In genomic region chrX:4547218-4547836, GRCh38 we compare ENCODE assay signal across 8 cellular contexts.
DNase-seq lines count a peak whose midpoint lies in the region; ATAC-seq and TF ChIP-seq lines count a peak whose summit lies in the region.

No MANE protein-coding gene starts in this region.

- no peaks in the 10 kb centered on the region for H3K4me1 Mint-ChIP-seq in CD8-positive, alpha-beta T cell (ENCODE audit: low read depth)
- H3K4me1 Mint-ChIP-seq in activated CD4-positive, alpha-beta T cell treated with anti-CD3 and anti-CD28 coated beads, Interleukin-2, amount 10 ng/mL, durations not matched to agents 24 days and 14 days: no peaks in the 10 kb centered on the region

- H3K36me3 Mint-ChIP-seq in CD8-positive, alpha-beta T cell: no peaks in the 10 kb centered on the region
- H3K36me3 Mint-ChIP-seq in activated CD4-positive, alpha-beta T cell treated with anti-CD3 and anti-CD28 coated beads, Interleukin-2, amount 10 ng/mL, durations not matched to agents 24 days and 14 days (ENCODE audit: low read depth): no peaks in the 10 kb centered on the region

- peak in 6 of 7 experiments; percentile 0 to 60 (median 24) for DNase-seq in CD8-positive, alpha-beta T cell
- DNase-seq in M059J (ENCODE audit: low read depth) (peak; percentile 40), epidermal melanocyte (ENCODE audit: insufficient read length, low spot score) (peak; percentile 14), myocyte (ENCODE audit: low read depth) (peak; percentile 41), transverse colon (peak; percentile 32)
- peak; percentile 71 for DNase-seq in activated CD4-positive, alpha-beta T cell treated with anti-CD3 and anti-CD28 coated beads, Interleukin-2, amount 10 ng/mL, durations not matched to agents 24 days and 14 days

- H3K4me3 Mint-ChIP-seq in CD8-positive, alpha-beta T cell: no peak overlapping the region
- H3K4me3 Mint-ChIP-seq in activated CD4-positive, alpha-beta T cell treated with anti-CD3 and anti-CD28 coated beads, Interleukin-2, amount 10 ng/mL, durations not matched to agents 24 days and 14 days: no peak overlapping the region

- TF ChIP-seq POLR2A in transverse colon (IDR thresholded peaks at IDR 0.05): no peak

- intact Hi-C loops in CD8-positive, alpha-beta T cell (cut with DNase I, micrococcal nuclease): no loop called here
- intact Hi-C loops in activated CD4-positive, alpha-beta T cell treated with anti-CD3 and anti-CD28 coated beads, Interleukin-2, amount 10 ng/mL, durations not matched to agents 24 days and 14 days (cut with micrococcal nuclease): loop anchor here (5.0 kb wide), 1 partner anchor 565 kb away; no protein-coding TSS in a partner anchor
- intact Hi-C loops in transverse colon (cut with DNase I; ENCODE audit: low total_unique reads): loop anchor here (10.0 kb wide), 1 partner anchor 567 kb away; no protein-coding TSS in a partner anchor

- no peaks in the 10 kb centered on the region for H3K27me3 Mint-ChIP-seq in CD8-positive, alpha-beta T cell (ENCODE audit: low read depth)
- no peaks in the 10 kb centered on the region for H3K27me3 Mint-ChIP-seq in activated CD4-positive, alpha-beta T cell treated with anti-CD3 and anti-CD28 coated beads, Interleukin-2, amount 10 ng/mL, durations not matched to agents 24 days and 14 days

- in situ Hi-C loops in transverse colon (cut with MboI; ENCODE audit: low pct_ligation_motif_present in 1 of 4, low pct_unique_long_range_greater_than_20kb in 1 of 4, low sequenced_read_pairs in 3 of 4): no loop called here

- H3K27ac ChIP-seq in CD8-positive, alpha-beta T cell (ENCODE audit: low read depth, low read length): no peak overlapping the region
- no peak overlapping the region for H3K27ac ChIP-seq in transverse colon

- no peaks in the 10 kb centered on the region for H3K9me3 Mint-ChIP-seq in CD8-positive, alpha-beta T cell
- H3K9me3 Mint-ChIP-seq in activated CD4-positive, alpha-beta T cell treated with anti-CD3 and anti-CD28 coated beads, Interleukin-2, amount 10 ng/mL, durations not matched to agents 24 days and 14 days: no peaks in the 10 kb centered on the region

- no peak for ATAC-seq in CD8-positive, alpha-beta T cell
- ATAC-seq in GM18907 (IDR thresholded peaks at IDR 0.05; ENCODE audit: unreplicated experiment) (peak; percentile 73), GM21367 (IDR thresholded peaks at IDR 0.05; ENCODE audit: unreplicated experiment) (no peak)

- no peak overlapping the region for H3K27ac Mint-ChIP-seq in CD8-positive, alpha-beta T cell
- H3K27ac Mint-ChIP-seq in activated CD4-positive, alpha-beta T cell treated with anti-CD3 and anti-CD28 coated beads, Interleukin-2, amount 10 ng/mL, durations not matched to agents 24 days and 14 days: no peak overlapping the region

- TF ChIP-seq EP300 in transverse colon (IDR thresholded peaks at IDR 0.05; ENCODE audit: low read depth): no peak

- no peaks in the 10 kb centered on the region for H3K4me1 ChIP-seq in CD8-positive, alpha-beta T cell (ENCODE audit: insufficient read depth, low read length)
- no peaks in the 10 kb centered on the region for H3K4me1 ChIP-seq in transverse colon

- H3K9me3 ChIP-seq in CD8-positive, alpha-beta T cell (ENCODE audit: low read length): no peaks in the 10 kb centered on the region
- H3K9me3 ChIP-seq in transverse colon: no peaks in the 10 kb centered on the region

- peak; percentile 59 for TF ChIP-seq CTCF in CD8-positive, alpha-beta T cell (IDR thresholded peaks at IDR 0.05)
- TF ChIP-seq CTCF in transverse colon (IDR thresholded peaks at IDR 0.05): peak; percentile 57 to 89 (median 71)

- H3K4me3 ChIP-seq in CD8-positive, alpha-beta T cell (ENCODE audit: low read depth, low read length): no peak overlapping the region
- H3K4me3 ChIP-seq in transverse colon: no peak overlapping the region

- CTCF ChIA-PET in CD8-positive, alpha-beta T cell (lab: Charles Lee): no interaction called here

- no peaks in the 10 kb centered on the region for H3K27me3 ChIP-seq in CD8-positive, alpha-beta T cell (ENCODE audit: insufficient read depth, low read length)
- H3K27me3 ChIP-seq in transverse colon: no peaks in the 10 kb centered on the region

- POLR2A ChIA-PET in CD8-positive, alpha-beta T cell (lab: Charles Lee): no interaction called here

- no peaks in the 10 kb centered on the region for H3K36me3 ChIP-seq in CD8-positive, alpha-beta T cell (ENCODE audit: insufficient read depth, low read length)
- no peaks in the 10 kb centered on the region for H3K36me3 ChIP-seq in transverse colon

- 38 to 69% methylated on average over 2 to 12 of the region's 12 CpGs for WGBS in transverse colon (ENCODE audit: low coverage in 1 of 2), 2 donors

Comparison
In these comparisons a context has a peak if more than half of its experiments do, and no peak if none do; other contexts are left out.
1. DNase-seq: peak in every context shown above with its lines; median percentile 71 in activated CD4-positive, alpha-beta T cell treated with anti-CD3 and anti-CD28 coated beads, Interleukin-2, amount 10 ng/mL, durations not matched to agents 24 days and 14 days; 41 in myocyte; 40 in M059J; 32 in transverse colon; 24 in CD8-positive, alpha-beta T cell; 14 in epidermal melanocyte.
2. intact Hi-C loops: an anchor here in activated CD4-positive, alpha-beta T cell treated with anti-CD3 and anti-CD28 coated beads, Interleukin-2, amount 10 ng/mL, durations not matched to agents 24 days and 14 days (5.0 kb wide) and transverse colon (10.0 kb wide); none called in CD8-positive, alpha-beta T cell.